10 cellular contexts compared by ENCODE assay signal in genomic region chr1:168879906-168880734, GRCh38.
DNase-seq lines count a peak whose midpoint lies in the region; FAIRE-seq and TF ChIP-seq lines count a peak whose summit lies in the region.
"Had no signal": no experiment of that assay in that cellular context is flagged by ENCODE, and none has a peak within 500 bp of the region (broad histone marks: within the 10 kb centered on the region; RNA-seq: fewer than 3 reads in every experiment).

No MANE protein-coding gene starts in this region.

- H3K4me1 Mint-ChIP-seq in type B pancreatic cell (ENCODE audit: unreplicated experiment): peaks cover 8% of the 10 kb centered on the region

- H3K27ac Mint-ChIP-seq in type B pancreatic cell: no peak overlapping the region
- H3K27ac Mint-ChIP-seq: dendritic cell treated with granulocyte-macrophage colony-stimulating factor and Interleukin-4, amounts not matched to agents 40 ng/mL and 50 ng/mL, for 4 days had no signal

- H3K4me3 Mint-ChIP-seq in type B pancreatic cell: no peak overlapping the region
- H3K4me3 Mint-ChIP-seq: dendritic cell treated with granulocyte-macrophage colony-stimulating factor and Interleukin-4, amounts not matched to agents 40 ng/mL and 50 ng/mL, for 4 days had no signal

- H3K36me3 ChIP-seq in bronchial epithelial cell (ENCODE audit: control insufficient read depth, insufficient read depth, low read length) (no peaks in the 10 kb centered on the region), kidney (ENCODE audit: control insufficient read depth in 1 of 2, insufficient read depth in 2 of 2, low read length in 2 of 2) (no peaks in the 10 kb centered on the region)

- H3K9ac ChIP-seq in kidney (ENCODE audit: low read length in 2 of 2): peak overlapping the region in 1 of 2 donors; percentile 24

- H3K9me3 ChIP-seq in kidney (ENCODE audit: control insufficient read depth in 1 of 2, low read length in 2 of 2): no peaks in the 10 kb centered on the region

- no peaks in the 10 kb centered on the region for H3K27me3 Mint-ChIP-seq in type B pancreatic cell
- H3K27me3 Mint-ChIP-seq: dendritic cell treated with granulocyte-macrophage colony-stimulating factor and Interleukin-4, amounts not matched to agents 40 ng/mL and 50 ng/mL, for 4 days had no signal

- DNase-seq in NCI-H2171 treated with DMSO at 0.1 percent for 48 hours (lab: John Stamatoyannopoulos, UW) (peak; percentile 68), bronchial epithelial cell (ENCODE audit: low read depth) (peak; percentile 54), kidney (peak; percentile 64), NCI-H1105 treated with DMSO at 0.1 percent for 48 hours (lab: John Stamatoyannopoulos, UW) (no peak), type B pancreatic cell (ENCODE audit: extremely low spot score, unreplicated experiment) (no peak)
- no peak for DNase-seq in stimulated activated naive CD4-positive, alpha-beta T cell (lab: John Stamatoyannopoulos, UW)
- DNase-seq: activated CD8-positive, alpha-beta memory T cell treated with anti-CD3 and anti-CD28 coated beads, Interleukin-2, amount 50 U/mL, for 4 hours had no signal

- intact Hi-C loops in kidney (cut with DNase I): no loop called here

- no peak for TF ChIP-seq CTCF in bronchial epithelial cell (IDR thresholded peaks at IDR 0.05; ENCODE audit: insufficient read depth, low read length, severe bottlenecking)
- no peak for TF ChIP-seq CTCF in kidney (IDR thresholded peaks at IDR 0.05; ENCODE audit: borderline replicate concordance, extremely low read depth, insufficient read depth)
- no peak for TF ChIP-seq CTCF in type B pancreatic cell (conservative IDR thresholded peaks at IDR 0.05)

- H3K36me3 Mint-ChIP-seq in type B pancreatic cell: no peaks in the 10 kb centered on the region

- FAIRE-seq in bronchial epithelial cell (lab: Jason Lieb, UNC) (no peak), kidney (lab: Jason Lieb, UNC) (no peak)
- FAIRE-seq: GM19239 had no signal

- H3K9me3 Mint-ChIP-seq in type B pancreatic cell: no peaks in the 10 kb centered on the region
- H3K9me3 Mint-ChIP-seq: dendritic cell treated with granulocyte-macrophage colony-stimulating factor and Interleukin-4, amounts not matched to agents 40 ng/mL and 50 ng/mL, for 4 days had no signal

- no peak overlapping the region for H3K4me3 ChIP-seq in bronchial epithelial cell (ENCODE audit: low read depth, low read length)
- H3K4me3 ChIP-seq in kidney (ENCODE audit: low read length in 2 of 2): peak overlapping the region; percentile 13 to 34

- no peaks in the 10 kb centered on the region for H3K27me3 ChIP-seq in bronchial epithelial cell (ENCODE audit: control insufficient read depth, insufficient read depth, low read length)

- peaks cover 5% of the 10 kb centered on the region in 2 donors for H3K4me1 ChIP-seq in kidney (ENCODE audit: control insufficient read depth in 1 of 2, insufficient read depth in 1 of 2, low read depth in 1 of 2, low read length in 2 of 2)

- H3K27ac ChIP-seq in kidney (ENCODE audit: low read depth in 2 of 2, low read length in 2 of 2) (peak overlapping the region in 1 of 2 donors; percentile 15), temporal lobe (ENCODE audit: low read depth, low read length) (peak overlapping the region; percentile 20)

Comparison
In these comparisons a context has a peak if more than half of its experiments do, and no peak if none do; other contexts are left out.
1. DNase-seq: peak in NCI-H2171 treated with DMSO at 0.1 percent for 48 hours (single experiment), bronchial epithelial cell (single experiment) and kidney (single experiment); none in stimulated activated naive CD4-positive, alpha-beta T cell (0 of 6), NCI-H1105 treated with DMSO at 0.1 percent for 48 hours (single experiment) and type B pancreatic cell (single experiment).